18 cellular contexts compared by ENCODE assay signal in genomic region chrX:19879742-19880378, GRCh38. TPM values are rescaled to one million over a fixed set of nuclear protein-coding genes. Genes with fewer than 3 reads are reported as not detected.
A peak's percentile ranks its signal among the peaks of the same experiment; 100 is the strongest.
DNase-seq lines count a peak whose midpoint lies in the region; ATAC-seq and TF ChIP-seq lines count a peak whose summit lies in the region.
"Had no signal": no experiment of that assay in that cellular context is flagged by ENCODE, and none has a peak within 500 bp of the region (broad histone marks: within the 10 kb centered on the region; RNA-seq: fewer than 3 reads in every experiment).

No MANE protein-coding gene starts in this region.

- ATAC-seq in activated CD8-positive, alpha-beta T cell treated with anti-CD3 and anti-CD28 coated beads for 36 hours = peak; percentile 69
- ATAC-seq in GM18868 (IDR thresholded peaks at IDR 0.05; ENCODE audit: unreplicated experiment) = no peak
- ATAC-seq in GM21529 (IDR thresholded peaks at IDR 0.05; ENCODE audit: unreplicated experiment) = no peak
- ATAC-seq: body of pancreas, left lung had no signal

- H3K27ac ChIP-seq in HL-60 (replicated peaks) = peak overlapping the region; percentile 27
- H3K27ac ChIP-seq: body of pancreas, left lung had no signal

- no peak overlapping the region for H3K4me3 Mint-ChIP-seq in activated CD8-positive, alpha-beta T cell treated with anti-CD3 and anti-CD28 coated beads for 36 hours
- peak overlapping the region; percentile 12 for H3K4me3 Mint-ChIP-seq in neural crest cell
- H3K4me3 Mint-ChIP-seq: activated CD4-positive, alpha-beta memory T cell treated with anti-CD3 and anti-CD28 coated beads, Interleukin-2, amount 10 ng/mL, durations not matched to agents 7 days and 5 days had no signal

- peaks cover 34% of the 10 kb centered on the region for H3K36me3 Mint-ChIP-seq in activated CD8-positive, alpha-beta T cell treated with anti-CD3 and anti-CD28 coated beads for 36 hours (ENCODE audit: low read depth)
- peaks cover 11% of the 10 kb centered on the region for H3K36me3 Mint-ChIP-seq in neural crest cell (ENCODE audit: low read depth)

- intact Hi-C loops in activated CD8-positive, alpha-beta T cell treated with anti-CD3 and anti-CD28 coated beads for 36 hours (cut with micrococcal nuclease) = loop anchor here (5.0 to 10.0 kb wide), 3 partner anchors 38 to 335 kb away; no protein-coding TSS in a partner anchor

- CTCF ChIA-PET in activated CD8-positive, alpha-beta T cell treated with anti-CD3 and anti-CD28 coated beads for 36 hours (lab: Charles Lee) = no interaction called here

- POLR2A ChIA-PET in activated CD8-positive, alpha-beta T cell treated with anti-CD3 and anti-CD28 coated beads for 36 hours (lab: Charles Lee) = no interaction called here

- H3K4me3 ChIP-seq in GM12864 (ENCODE audit: low read depth, low read length) (no peak overlapping the region), HL-60 (replicated peaks; ENCODE audit: insufficient read depth, low read length) (no peak overlapping the region)
- H3K4me3 ChIP-seq: body of pancreas, K562, left lung had no signal

- H3K27me3 ChIP-seq in HL-60 (ENCODE audit: insufficient read depth, poor library complexity, severe bottlenecking) = no peaks in the 10 kb centered on the region
- H3K27me3 ChIP-seq: body of pancreas, left lung had no signal

- H3K9me3 Mint-ChIP-seq in activated CD8-positive, alpha-beta T cell treated with anti-CD3 and anti-CD28 coated beads for 36 hours = no peaks in the 10 kb centered on the region
- H3K9me3 Mint-ChIP-seq in neural crest cell = peaks cover 7% of the 10 kb centered on the region
- H3K9me3 Mint-ChIP-seq: activated CD4-positive, alpha-beta memory T cell treated with anti-CD3 and anti-CD28 coated beads, Interleukin-2, amount 10 ng/mL, durations not matched to agents 7 days and 5 days; CD4-positive, CD25-positive, alpha-beta regulatory T cell had no signal

- no peaks in the 10 kb centered on the region for H3K27me3 Mint-ChIP-seq in activated CD8-positive, alpha-beta T cell treated with anti-CD3 and anti-CD28 coated beads for 36 hours
- peaks cover 2% of the 10 kb centered on the region for H3K27me3 Mint-ChIP-seq in neural crest cell (ENCODE audit: low read depth)
- H3K27me3 Mint-ChIP-seq: activated CD4-positive, alpha-beta memory T cell treated with anti-CD3 and anti-CD28 coated beads, Interleukin-2, amount 10 ng/mL, durations not matched to agents 7 days and 5 days; CD4-positive, CD25-positive, alpha-beta regulatory T cell had no signal

- H3K4me1 Mint-ChIP-seq in activated CD8-positive, alpha-beta T cell treated with anti-CD3 and anti-CD28 coated beads for 36 hours (ENCODE audit: low read depth) = peaks cover 74% of the 10 kb centered on the region
- no peaks in the 10 kb centered on the region for H3K4me1 Mint-ChIP-seq in neural crest cell

- DNase-seq in GM12864 (ENCODE audit: low read depth) = no peak
- DNase-seq in HL-60 (ENCODE audit: low read depth in 1 of 2, low spot score in 1 of 2) = no peak
- DNase-seq in activated CD8-positive, alpha-beta T cell treated with anti-CD3 and anti-CD28 coated beads for 36 hours = peak; percentile 75
- no peak for DNase-seq in neural crest cell (ENCODE audit: low read depth, low spot score)
- DNase-seq in pons (ENCODE audit: low spot score) = no peak
- no peak for DNase-seq in effector CD4-positive, alpha-beta T cell
- DNase-seq: activated CD4-positive, alpha-beta memory T cell treated with anti-CD3 and anti-CD28 coated beads, Interleukin-2, amount 10 ng/mL, durations not matched to agents 7 days and 5 days; activated gamma-delta T cell; body of pancreas; CD4-positive, CD25-positive, alpha-beta regulatory T cell; left lung; NCI-H1930; NCI-H82; Right ventricle myocardium superior; T-helper 9 cell had no signal

- H3K27ac Mint-ChIP-seq in activated CD8-positive, alpha-beta T cell treated with anti-CD3 and anti-CD28 coated beads for 36 hours = peak overlapping the region; percentile 64
- H3K27ac Mint-ChIP-seq in neural crest cell (ENCODE audit: unreplicated experiment) = no peak overlapping the region
- H3K27ac Mint-ChIP-seq: activated CD4-positive, alpha-beta memory T cell treated with anti-CD3 and anti-CD28 coated beads, Interleukin-2, amount 10 ng/mL, durations not matched to agents 7 days and 5 days had no signal

- TF ChIP-seq CTCF in GM12864 (IDR thresholded peaks at IDR 0.05; ENCODE audit: low read depth, low read length, missing control alignments) (peak; percentile 11), HL-60 (IDR thresholded peaks at IDR 0.05; ENCODE audit: insufficient read depth, low read length) (no peak), neural crest cell (conservative IDR thresholded peaks at IDR 0.05) (no peak)
- peak; percentile 35 for TF ChIP-seq CTCF in activated CD8-positive, alpha-beta T cell treated with anti-CD3 and anti-CD28 coated beads for 36 hours (IDR thresholded peaks at IDR 0.05)

RNA-seq across cellular contexts. Expression of gene SH3KBP1, which starts 7.5 kb away (rescaled TPM):
- total RNA-seq in activated CD8-positive, alpha-beta T cell treated with anti-CD3 and anti-CD28 coated beads for 36 hours = 10 to 100 TPM; 80.9 to 86.9 TPM
- total RNA-seq in neural crest cell = 17.8 and 20.6 TPM in 2 replicates

Comparison
In these comparisons a context has a peak if more than half of its experiments do, and no peak if none do; other contexts are left out.
1. CTCF ChIP-seq: peak in GM12864 (single experiment) and activated CD8-positive, alpha-beta T cell treated with anti-CD3 and anti-CD28 coated beads for 36 hours (single experiment); none in HL-60 (single experiment) and neural crest cell (single experiment).